Comparison of ENCODE assay signal across 22 cellular contexts in genomic region chr17:46756861-46757260, GRCh38.
"Had no signal": no experiment of that assay in that cellular context is flagged by ENCODE, and none has a peak within 500 bp of the region (broad histone marks: within the 10 kb centered on the region; RNA-seq: fewer than 3 reads in every experiment).

No MANE protein-coding gene starts in this region.

- ATAC-seq: effector memory CD8-positive, alpha-beta T cell; foreskin keratinocyte; left cardiac atrium; lower lobe of right lung; sciatic nerve; stimulated activated naive B cell treated with anti-CD40 and anti-IgM and Interleukin-4, amounts not matched to agents 10 μg/mL and 1 μg/mL and 100 μg/mL, for 72 hours had no signal

- H3K27ac ChIP-seq: foreskin keratinocyte, left ventricle myocardium inferior, lower lobe of right lung, stomach, thoracic aorta, transverse colon had no signal

- H3K27me3 Mint-ChIP-seq: dendritic cell treated with granulocyte-macrophage colony-stimulating factor and Interleukin-4, amounts not matched to agents 40 ng/mL and 50 ng/mL, for 4 days; effector memory CD8-positive, alpha-beta T cell; memory B cell; naive B cell; stimulated activated naive B cell treated with anti-CD40 and anti-IgM and Interleukin-4, amounts not matched to agents 10 μg/mL and 1 μg/mL and 100 μg/mL, for 72 hours had no signal

- H3K27me3 ChIP-seq: foreskin keratinocyte, stomach, transverse colon had no signal

- H3K4me3 Mint-ChIP-seq: dendritic cell treated with granulocyte-macrophage colony-stimulating factor and Interleukin-4, amounts not matched to agents 40 ng/mL and 50 ng/mL, for 4 days; effector memory CD8-positive, alpha-beta T cell; memory B cell; neural crest cell; stimulated activated naive B cell treated with anti-CD40 and anti-IgM and Interleukin-4, amounts not matched to agents 10 μg/mL and 1 μg/mL and 100 μg/mL, for 72 hours had no signal

- H3K9me3 Mint-ChIP-seq: dendritic cell treated with granulocyte-macrophage colony-stimulating factor and Interleukin-4, amounts not matched to agents 40 ng/mL and 50 ng/mL, for 4 days; effector memory CD8-positive, alpha-beta T cell; memory B cell; naive B cell; neural crest cell; stimulated activated naive B cell treated with anti-CD40 and anti-IgM and Interleukin-4, amounts not matched to agents 10 μg/mL and 1 μg/mL and 100 μg/mL, for 72 hours had no signal

- H3K4me3 ChIP-seq: left ventricle myocardium inferior, lower lobe of right lung, skin epidermis, stomach, thoracic aorta, transverse colon had no signal

- H3K4me1 ChIP-seq: left ventricle myocardium inferior, lower lobe of right lung, transverse colon had no signal

- H3K4me1 Mint-ChIP-seq: naive B cell; neural crest cell; stimulated activated naive B cell treated with anti-CD40 and anti-IgM and Interleukin-4, amounts not matched to agents 10 μg/mL and 1 μg/mL and 100 μg/mL, for 72 hours had no signal

- H3K9me3 ChIP-seq: left ventricle myocardium inferior, lower lobe of right lung, stomach, thoracic aorta, transverse colon had no signal

- DNase-seq: effector memory CD8-positive, alpha-beta T cell; erythroblast; foreskin keratinocyte; kidney; left cardiac atrium; left ventricle myocardium inferior; lower lobe of right lung; midbrain; naive B cell; posterior cingulate gyrus; stimulated activated CD4-positive, alpha-beta T cell treated with anti-CD3 and anti-CD28 coated beads, Interleukin-2, amount 100 ng/mL, for 24 hours; stimulated activated CD4-positive, alpha-beta T cell treated with anti-CD3 and anti-CD28 coated beads, Interleukin-4, amount 100 ng/mL, for 4 hours; stimulated activated naive B cell treated with anti-CD40 and anti-IgM and Interleukin-4, amounts not matched to agents 10 μg/mL and 1 μg/mL and 100 μg/mL, for 72 hours; stomach; substantia nigra; transverse colon had no signal

- H3K27ac Mint-ChIP-seq: dendritic cell treated with granulocyte-macrophage colony-stimulating factor and Interleukin-4, amounts not matched to agents 40 ng/mL and 50 ng/mL, for 4 days; effector memory CD8-positive, alpha-beta T cell; stimulated activated naive B cell treated with anti-CD40 and anti-IgM and Interleukin-4, amounts not matched to agents 10 μg/mL and 1 μg/mL and 100 μg/mL, for 72 hours had no signal
